Comparison of ENCODE assay signal across 28 cellular contexts in the genomic region with DNA sequence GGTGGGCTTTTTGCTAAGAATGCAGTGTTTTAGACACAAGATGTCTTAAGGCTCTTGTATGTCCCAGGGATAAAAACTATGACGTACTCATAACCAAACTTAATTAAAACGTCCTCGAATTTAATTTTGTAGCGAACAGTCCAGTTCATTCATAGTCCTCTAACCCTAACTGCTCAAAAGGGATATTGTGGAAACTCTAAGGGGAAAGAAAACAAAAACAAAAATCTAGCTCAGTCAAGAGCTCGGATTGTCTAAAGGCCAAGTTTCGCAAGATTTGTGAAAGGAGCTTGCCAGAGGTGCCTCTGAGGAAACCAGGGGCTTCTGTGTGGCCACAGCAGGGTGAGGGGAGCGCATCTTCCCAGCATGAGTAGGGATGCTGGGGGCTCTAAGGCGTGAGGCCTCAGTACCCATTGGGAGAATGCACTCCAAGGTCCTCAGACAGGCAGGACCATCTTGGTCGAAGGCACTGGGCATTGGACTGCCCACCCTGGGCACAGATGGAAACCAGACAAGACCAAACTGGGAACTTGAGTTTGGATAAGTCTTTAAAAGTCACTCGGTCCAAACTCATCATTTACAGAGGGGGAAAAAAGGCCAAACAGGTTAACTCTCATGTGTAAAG.
DNase-seq lines count a peak whose midpoint lies in the region; ATAC-seq and TF ChIP-seq lines count a peak whose summit lies in the region.
"Had no signal": no experiment of that assay in that cellular context is flagged by ENCODE, and none has a peak within 500 bp of the region (broad histone marks: within the 10 kb centered on the region; RNA-seq: fewer than 3 reads in every experiment).

No MANE protein-coding gene starts in this region.

- H3K27ac ChIP-seq in breast epithelium, result no peak overlapping the region
- H3K27ac ChIP-seq in left ventricle myocardium inferior (replicated peaks), result peak overlapping the region; percentile 66
- peak overlapping the region; percentile 9 for H3K27ac ChIP-seq in subcutaneous abdominal adipose tissue (ENCODE audit: low read depth, low read length)
- H3K27ac ChIP-seq: A549, brain microvascular endothelial cell, SJCRH30, tibial artery had no signal

- DNase-seq in MCF 10A (ENCODE audit: unreplicated experiment), result peak; percentile 30
- no peak for DNase-seq in breast epithelium (ENCODE audit: low spot score in 2 of 2)
- peak; percentile 25 for DNase-seq in choroid plexus epithelial cell (ENCODE audit: low read depth)
- DNase-seq in left ventricle myocardium inferior, result no peak
- no peak for DNase-seq in NCI-H2227 treated with DMSO at 0.1 percent for 48 hours (lab: John Stamatoyannopoulos, UW)
- DNase-seq in NAMALWA (ENCODE audit: low spot score), result no peak
- DNase-seq: activated CD4-positive, alpha-beta T cell treated with anti-CD3 and anti-CD28 coated beads for 48 hours; activated gamma-delta T cell; activated naive CD8-positive, alpha-beta T cell treated with anti-CD3 and anti-CD28 coated beads, Interleukin-2, amount 50 U/mL, for 24 hours; BE2C; brain microvascular endothelial cell; H7; islet precursor cell; MM.1S; NCI-H1436 treated with DMSO at 0.1 percent for 48 hours; NCI-H510A; occipital lobe; SJCRH30; spleen; stimulated activated CD4-positive, alpha-beta T cell treated with anti-CD3 and anti-CD28 coated beads, Interleukin-4, amount 100 ng/mL, for 1 hour; T-helper 1 cell; tibial artery had no signal

- no peaks in the 10 kb centered on the region for H3K36me3 ChIP-seq in breast epithelium
- peaks cover 83% of the 10 kb centered on the region for H3K36me3 ChIP-seq in left ventricle myocardium inferior
- peaks cover 0 to 84% (median 75%) of the 10 kb centered on the region in 5 donors for H3K36me3 ChIP-seq in subcutaneous abdominal adipose tissue (ENCODE audit: control insufficient read depth in 5 of 5, insufficient read depth in 5 of 5, low read length in 5 of 5)

- no peak overlapping the region for H3K4me3 Mint-ChIP-seq in MCF 10A (ENCODE audit: unreplicated experiment)
- H3K4me3 Mint-ChIP-seq: activated naive CD8-positive, alpha-beta T cell treated with anti-CD3 and anti-CD28 coated beads, Interleukin-2, amount 50 U/mL, for 24 hours; memory B cell; stimulated activated naive CD8-positive, alpha-beta T cell treated with anti-CD3 and anti-CD28 coated beads, Interleukin-15, Interleukin-2, amounts not matched to agents 100 ng/mL and 50 ng/mL, for 24 hours had no signal

- POLR2A ChIA-PET in MCF 10A (lab: Yijun Ruan, JAX), result interaction anchor here (2.1 kb wide), 1 partner anchor 8 kb away, joined by 6 read pairs; no protein-coding TSS in a partner anchor

- CTCF ChIA-PET in MCF 10A (lab: Yijun Ruan, JAX), result interaction anchor here (1.0 to 2.6 kb wide), 3 partner anchors 97 to 619 kb away, joined by 3 to 10 read pairs (median 3); a partner anchor contains a TSS

- BruUV-seq in MCF 10A (replicated peaks; lab: Mats Ljungman, UMichigan), result no TSS peak

- H3K9me3 ChIP-seq in breast epithelium, result no peaks in the 10 kb centered on the region
- no peaks in the 10 kb centered on the region for H3K9me3 ChIP-seq in left ventricle myocardium inferior (replicated peaks)
- no peaks in the 10 kb centered on the region for H3K9me3 ChIP-seq in subcutaneous abdominal adipose tissue (ENCODE audit: control insufficient read depth in 5 of 5, low read length in 5 of 5)
- H3K9me3 ChIP-seq: A549, BE2C, SJCRH30, spleen, tibial artery had no signal

- TF ChIP-seq CTCF in MCF 10A (IDR thresholded peaks at IDR 0.05; ENCODE audit: unreplicated experiment), result no peak
- no peak for TF ChIP-seq CTCF in breast epithelium (IDR thresholded peaks at IDR 0.05)
- TF ChIP-seq CTCF in choroid plexus epithelial cell (conservative IDR thresholded peaks at IDR 0.05; ENCODE audit: low read depth, low read length), result no peak
- no peak for TF ChIP-seq CTCF in left ventricle myocardium inferior (IDR thresholded peaks at IDR 0.05; ENCODE audit: borderline replicate concordance)

- H3K4me3 ChIP-seq in breast epithelium (no peak overlapping the region), choroid plexus epithelial cell (ENCODE audit: low read depth, low read length) (no peak overlapping the region), left ventricle myocardium inferior (no peak overlapping the region), subcutaneous abdominal adipose tissue (ENCODE audit: low read depth in 1 of 5, low read length in 5 of 5) (no peak overlapping the region)
- H3K4me3 ChIP-seq: A549, K562, SJCRH30, spleen, tibial artery had no signal

- H3K27me3 ChIP-seq in breast epithelium, result no peaks in the 10 kb centered on the region
- H3K27me3 ChIP-seq in left ventricle myocardium inferior (ENCODE audit: low read depth), result no peaks in the 10 kb centered on the region
- no peaks in the 10 kb centered on the region for H3K27me3 ChIP-seq in subcutaneous abdominal adipose tissue (ENCODE audit: control insufficient read depth in 5 of 5, insufficient read depth in 4 of 5, low read length in 5 of 5)
- H3K27me3 ChIP-seq: BE2C, brain microvascular endothelial cell, SJCRH30, spleen, tibial artery had no signal

- H3K4me1 Mint-ChIP-seq in MCF 10A (ENCODE audit: insufficient read depth, unreplicated experiment), result peaks cover 20% of the 10 kb centered on the region

- H3K27ac Mint-ChIP-seq in MCF 10A (ENCODE audit: low read depth, unreplicated experiment), result no peak overlapping the region
- H3K27ac Mint-ChIP-seq: activated naive CD8-positive, alpha-beta T cell treated with anti-CD3 and anti-CD28 coated beads, Interleukin-2, amount 50 U/mL, for 24 hours had no signal

- no peak overlapping the region for H3K9ac ChIP-seq in subcutaneous abdominal adipose tissue (ENCODE audit: low read length in 5 of 5)

- TF ChIP-seq POLR2A in breast epithelium (IDR thresholded peaks at IDR 0.05), result no peak

- H3K9me3 Mint-ChIP-seq in MCF 10A (ENCODE audit: unreplicated experiment), result no peaks in the 10 kb centered on the region
- H3K9me3 Mint-ChIP-seq: activated naive CD8-positive, alpha-beta T cell treated with anti-CD3 and anti-CD28 coated beads, Interleukin-2, amount 50 U/mL, for 24 hours; memory B cell; stimulated activated naive CD8-positive, alpha-beta T cell treated with anti-CD3 and anti-CD28 coated beads, Interleukin-15, Interleukin-2, amounts not matched to agents 100 ng/mL and 50 ng/mL, for 24 hours had no signal

- ATAC-seq in GM21717 (IDR thresholded peaks at IDR 0.05; ENCODE audit: unreplicated experiment), result no peak
- ATAC-seq: A549; activated naive CD8-positive, alpha-beta T cell treated with anti-CD3 and anti-CD28 coated beads, Interleukin-2, amount 50 U/mL, for 24 hours; K562 had no signal

- H3K27me3 Mint-ChIP-seq in MCF 10A (ENCODE audit: insufficient read depth, unreplicated experiment), result no peaks in the 10 kb centered on the region
- H3K27me3 Mint-ChIP-seq: activated naive CD8-positive, alpha-beta T cell treated with anti-CD3 and anti-CD28 coated beads, Interleukin-2, amount 50 U/mL, for 24 hours; memory B cell; stimulated activated naive CD8-positive, alpha-beta T cell treated with anti-CD3 and anti-CD28 coated beads, Interleukin-15, Interleukin-2, amounts not matched to agents 100 ng/mL and 50 ng/mL, for 24 hours had no signal

- peaks cover 33% of the 10 kb centered on the region for H3K36me3 Mint-ChIP-seq in MCF 10A (ENCODE audit: insufficient read depth, unreplicated experiment)

- no peaks in the 10 kb centered on the region for H3K4me1 ChIP-seq in breast epithelium
- peaks cover 66% of the 10 kb centered on the region for H3K4me1 ChIP-seq in left ventricle myocardium inferior
- H3K4me1 ChIP-seq in subcutaneous abdominal adipose tissue (ENCODE audit: control insufficient read depth in 5 of 5, insufficient read depth in 5 of 5, low read length in 5 of 5), result peaks cover 2 to 25% (median 21%) of the 10 kb centered on the region in 5 donors
- H3K4me1 ChIP-seq: A549 had no signal

- intact Hi-C loops in MCF 10A (cut with micrococcal nuclease) (no loop called here), breast epithelium (cut with DNase I; ENCODE audit: low total_unique reads) (no loop called here), left ventricle myocardium inferior (cut with micrococcal nuclease) (no loop called here)

Comparison
In these comparisons a context has a peak if more than half of its experiments do, and no peak if none do; other contexts are left out.
1. DNase-seq: peak in MCF 10A (single experiment) and choroid plexus epithelial cell (single experiment); none in breast epithelium (0 of 2), left ventricle myocardium inferior (single experiment), NCI-H2227 treated with DMSO at 0.1 percent for 48 hours (single experiment) and NAMALWA (single experiment).
2. H3K27ac ChIP-seq: peak in left ventricle myocardium inferior (single experiment) and subcutaneous abdominal adipose tissue (single experiment); none in breast epithelium (0 of 2).